Comparison of ENCODE assay signal across 8 cellular contexts in the genomic region with DNA sequence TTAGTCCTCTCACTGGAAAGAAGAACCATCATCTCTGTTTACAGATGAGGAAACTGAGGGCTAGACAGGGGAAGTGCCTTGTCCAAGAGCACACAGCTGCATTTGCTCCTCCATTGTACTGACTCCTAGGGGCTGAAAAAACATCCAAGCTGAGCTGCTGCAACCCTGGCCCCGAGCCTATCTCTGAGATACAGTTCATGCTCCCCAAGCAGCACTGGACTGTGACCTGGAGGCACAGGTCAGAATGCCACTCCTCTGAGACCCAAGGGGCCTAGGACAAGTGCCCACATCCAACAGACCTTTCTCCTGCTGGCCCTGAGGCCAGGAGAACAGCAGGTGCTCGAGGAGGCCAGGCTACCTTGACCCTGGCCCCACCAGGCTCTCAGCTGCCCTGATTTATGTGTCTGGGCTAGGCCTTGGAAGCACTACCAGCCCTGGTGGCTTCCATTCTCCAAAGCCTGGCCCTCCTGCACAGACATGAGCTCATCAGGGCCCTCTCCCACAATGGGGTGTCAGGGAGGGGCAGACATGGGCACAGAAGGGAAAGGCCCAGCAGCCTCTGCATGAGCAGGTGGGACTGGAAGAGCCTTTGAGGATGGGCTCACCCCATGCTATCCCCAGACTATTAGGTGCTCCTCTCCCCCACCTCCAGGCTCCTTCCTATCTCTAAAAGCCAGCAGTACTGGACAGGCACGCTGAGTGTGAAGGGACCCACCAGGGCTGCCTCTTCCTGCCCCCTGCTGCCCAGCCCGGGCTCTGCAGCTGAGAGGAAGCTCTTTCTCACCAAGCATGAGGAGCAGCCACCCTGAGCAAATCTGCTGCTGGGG. TPM values are rescaled to one million over a fixed set of nuclear protein-coding genes. Genes with fewer than 3 reads are reported as not detected.
DNase-seq lines count a peak whose midpoint lies in the region; ATAC-seq and TF ChIP-seq lines count a peak whose summit lies in the region.

No MANE protein-coding gene starts in this region.

- H3K9me3 Mint-ChIP-seq in activated CD4-positive, alpha-beta T cell treated with anti-CD3 and anti-CD28 coated beads, Interleukin-2, amount 10 ng/mL, durations not matched to agents 7 days and 5 days: no peaks in the 10 kb centered on the region

- H3K36me3 Mint-ChIP-seq in activated CD4-positive, alpha-beta T cell treated with anti-CD3 and anti-CD28 coated beads, Interleukin-2, amount 10 ng/mL, durations not matched to agents 7 days and 5 days (ENCODE audit: low read depth): no peaks in the 10 kb centered on the region

- H3K27ac ChIP-seq in 22Rv1: no peak overlapping the region
- H3K27ac ChIP-seq in dorsolateral prefrontal cortex: peak overlapping the region in 32 of 59 donors; percentile 2 to 78 (median 38)
- no peak overlapping the region for H3K27ac ChIP-seq in stomach

- no peak for ATAC-seq in HG02798 (IDR thresholded peaks at IDR 0.05; ENCODE audit: poor library complexity, unreplicated experiment)

- H3K27me3 Mint-ChIP-seq in activated CD4-positive, alpha-beta T cell treated with anti-CD3 and anti-CD28 coated beads, Interleukin-2, amount 10 ng/mL, durations not matched to agents 7 days and 5 days: no peaks in the 10 kb centered on the region

- no peak overlapping the region for H3K4me3 ChIP-seq in dorsolateral prefrontal cortex
- no peak overlapping the region for H3K4me3 ChIP-seq in stomach

- peak; percentile 88 for TF ChIP-seq CTCF in 22Rv1 (IDR thresholded peaks at IDR 0.05)
- TF ChIP-seq CTCF in GM10248 (IDR thresholded peaks at IDR 0.05; ENCODE audit: control extremely low read depth, extremely low read depth, low read depth, missing control alignments): peak; percentile 74
- TF ChIP-seq CTCF in dorsolateral prefrontal cortex (IDR thresholded peaks at IDR 0.05 in 54 of 56, conservative IDR thresholded peaks at IDR 0.05 in 2 of 56; ENCODE audit: low read depth in 1 of 56, partially characterized antibody in 56 of 56): peak; percentile 35 to 84 (median 74)
- TF ChIP-seq CTCF in stomach (IDR thresholded peaks at IDR 0.05): peak in 5 of 7 experiments; percentile 33 to 76 (median 65)

- TF ChIP-seq POLR2A in stomach (IDR thresholded peaks at IDR 0.05): no peak

- no peaks in the 10 kb centered on the region for H3K36me3 ChIP-seq in stomach

- peaks cover 0 to 11% (median 7%) of the 10 kb centered on the region in 4 donors for H3K4me1 ChIP-seq in stomach

- no peaks in the 10 kb centered on the region for H3K4me1 Mint-ChIP-seq in activated CD4-positive, alpha-beta T cell treated with anti-CD3 and anti-CD28 coated beads, Interleukin-2, amount 10 ng/mL, durations not matched to agents 7 days and 5 days

- H3K27me3 ChIP-seq in dorsolateral prefrontal cortex (no peaks in the 10 kb centered on the region), stomach (no peaks in the 10 kb centered on the region)

- POLR2A ChIA-PET in GM10248 (lab: Yijun Ruan, JAX): interaction anchor here (0.6 kb wide), 1 partner anchor 552 kb away, joined by 3 read pairs; no protein-coding TSS in a partner anchor
- POLR2A ChIA-PET in activated CD4-positive, alpha-beta T cell treated with anti-CD3 and anti-CD28 coated beads, Interleukin-2, amount 10 ng/mL, durations not matched to agents 7 days and 5 days (lab: Charles Lee): no interaction called here

- TF ChIP-seq EP300 in stomach (IDR thresholded peaks at IDR 0.05): no peak

- no peak overlapping the region for H3K4me3 Mint-ChIP-seq in activated CD4-positive, alpha-beta T cell treated with anti-CD3 and anti-CD28 coated beads, Interleukin-2, amount 10 ng/mL, durations not matched to agents 7 days and 5 days

- no peak overlapping the region for H3K27ac Mint-ChIP-seq in activated CD4-positive, alpha-beta T cell treated with anti-CD3 and anti-CD28 coated beads, Interleukin-2, amount 10 ng/mL, durations not matched to agents 7 days and 5 days

- intact Hi-C loops in dorsolateral prefrontal cortex (cut with DNase I): no loop called here
- intact Hi-C loops in stomach (cut with DNase I; ENCODE audit: low total_unique reads): no loop called here

- H3K9me3 ChIP-seq in stomach: no peaks in the 10 kb centered on the region

- 30 to 49% (median 40%) methylated on average over 4 of the region's 4 CpGs for WGBS in stomach, 5 donors

- DNase-seq in GM10248 (ENCODE audit: extremely low spot score): peak; percentile 87
- peak; percentile 58 for DNase-seq in NCI-H2107 treated with DMSO at 0.1 percent for 48 hours (lab: John Stamatoyannopoulos, UW; ENCODE audit: unreplicated experiment)
- DNase-seq in activated CD4-positive, alpha-beta T cell treated with anti-CD3 and anti-CD28 coated beads, Interleukin-2, amount 10 ng/mL, durations not matched to agents 7 days and 5 days: peak; percentile 63
- peak; percentile 64 to 85 (median 78) for DNase-seq in dorsolateral prefrontal cortex
- peak; percentile 61 to 76 for DNase-seq in lung microvascular endothelial cell (ENCODE audit: low read depth in 2 of 2)
- peak; percentile 75 for DNase-seq in stomach

- CTCF ChIA-PET in GM10248 (lab: Yijun Ruan, JAX): interaction anchor here (0.8 to 6.2 kb wide), 25 partner anchors 9 to 196 kb away, joined by 3 to 67 read pairs (median 5); a partner anchor contains a TSS
- CTCF ChIA-PET in activated CD4-positive, alpha-beta T cell treated with anti-CD3 and anti-CD28 coated beads, Interleukin-2, amount 10 ng/mL, durations not matched to agents 7 days and 5 days (lab: Charles Lee): interaction anchor here (0.5 to 1.6 kb wide), 8 partner anchors 10 to 533 kb away, joined by 3 to 7 read pairs (median 3); no protein-coding TSS in a partner anchor

RNA-seq across cellular contexts. Expression of a gene that starts 18.9 kb away (rescaled TPM):
- under 1 TPM; 0.27 to 0.31 TPM for total RNA-seq in activated CD4-positive, alpha-beta T cell treated with anti-CD3 and anti-CD28 coated beads, Interleukin-2, amount 10 ng/mL, durations not matched to agents 7 days and 5 days
- 100 to 1,000 TPM; 101 to 272 (median 186) TPM for total RNA-seq in dorsolateral prefrontal cortex
- 0.20 and 0.22 TPM in 2 replicates for total RNA-seq in lung microvascular endothelial cell
- 1 to 10 TPM in 4 of 5 donors, not detected in 1; 1.3 to 4.9 (median 2.8) TPM for total RNA-seq in stomach
- polyA plus RNA-seq in stomach: 1 to 10 TPM in 2 of 3 donors, under 1 TPM in 1; 0.61 to 1.9 (median 1.5) TPM

RNA-seq across cellular contexts. Expression of a gene that starts 41.5 kb away (rescaled TPM):
- total RNA-seq in activated CD4-positive, alpha-beta T cell treated with anti-CD3 and anti-CD28 coated beads, Interleukin-2, amount 10 ng/mL, durations not matched to agents 7 days and 5 days: not detected
- 100 to 1,000 TPM in 60 of 120 experiments, 10 to 100 TPM in 60; 24.6 to 285 (median 97.8) TPM for total RNA-seq in dorsolateral prefrontal cortex
- total RNA-seq in lung microvascular endothelial cell: 0.44 and 0.79 TPM in 2 replicates
- 100 to 1,000 TPM in 3 of 5 donors, 10 to 100 TPM in 2; 64.2 to 127 (median 118) TPM for total RNA-seq in stomach
- polyA plus RNA-seq in stomach: 10 to 100 TPM; 19.8 to 27.4 (median 24.7) TPM

Comparison
In these comparisons a context has a peak if more than half of its experiments do, and no peak if none do; other contexts are left out.
1. H3K27ac ChIP-seq: peak in dorsolateral prefrontal cortex (32 of 59); none in 22Rv1 (single experiment) and stomach (0 of 5).
2. RNA of a gene that starts 18.9 kb away (total RNA-seq): 101 to 272 TPM in dorsolateral prefrontal cortex; 1.3 to 4.9 TPM in stomach, 0.27 to 0.31 TPM in activated CD4-positive, alpha-beta T cell treated with anti-CD3 and anti-CD28 coated beads, Interleukin-2, amount 10 ng/mL, durations not matched to agents 7 days and 5 days and 0.20 to 0.22 TPM in lung microvascular endothelial cell; every median in the first group is over 10 times any median in the second.
3. RNA of a gene that starts 41.5 kb away (total RNA-seq): 64.2 to 127 TPM in stomach and 24.6 to 285 TPM in dorsolateral prefrontal cortex; 0.44 to 0.79 TPM in lung microvascular endothelial cell and not detected in activated CD4-positive, alpha-beta T cell treated with anti-CD3 and anti-CD28 coated beads, Interleukin-2, amount 10 ng/mL, durations not matched to agents 7 days and 5 days; every median in the first group is over 10 times any median in the second.
4. Peak in every context shown above with its lines, with median percentiles within 50 percentile points of each other: CTCF ChIP-seq and DNase-seq.